Comparison of ENCODE assay signal across 26 cellular contexts in the genomic region with DNA sequence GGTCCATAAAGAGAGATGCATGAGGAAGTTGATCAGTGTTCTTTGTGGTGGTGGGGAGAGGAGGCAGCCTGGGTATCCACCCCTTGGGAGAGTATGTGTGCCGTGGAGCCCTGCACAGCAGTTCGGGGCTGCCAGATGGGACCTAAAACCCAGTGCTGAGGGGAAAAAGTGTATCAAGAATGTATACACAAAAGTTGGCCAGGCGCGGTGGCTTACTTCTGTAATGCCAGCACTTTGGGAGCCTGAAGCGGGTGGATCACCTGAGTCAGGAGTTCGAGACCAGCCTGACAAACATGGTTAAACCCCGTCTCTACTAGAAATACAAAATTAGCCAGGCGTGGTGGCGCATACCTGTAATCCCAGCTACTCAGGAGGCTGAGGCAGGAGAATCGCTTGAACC.
"Had no signal": no experiment of that assay in that cellular context is flagged by ENCODE, and none has a peak within 500 bp of the region (broad histone marks: within the 10 kb centered on the region; RNA-seq: fewer than 3 reads in every experiment).

No MANE protein-coding gene starts in this region.

- H3K9me3 ChIP-seq: pancreas, prostate gland, right lobe of liver, sigmoid colon, thoracic aorta, tibial artery, transverse colon, vagina had no signal

- H3K9me3 Mint-ChIP-seq: naive B cell; natural killer cell treated with Interleukin-12 subunit alpha and Interleukin-12 subunit beta and Interleukin-15 and Interleukin-18, amount 100 ng/mL, for 72 hours; nephron progenitor cell; neural progenitor cell; stimulated activated memory B cell treated with anti-CD40 and anti-IgM and Interleukin-4, amounts not matched to agents 10 μg/mL and 1 μg/mL and 100 μg/mL, for 72 hours; stimulated activated naive CD8-positive, alpha-beta T cell treated with anti-CD3 and anti-CD28 coated beads, Interleukin-15, amount 100 ng/mL, for 72 hours had no signal

- H3K27ac Mint-ChIP-seq: natural killer cell treated with Interleukin-12 subunit alpha and Interleukin-12 subunit beta and Interleukin-15 and Interleukin-18, amount 100 ng/mL, for 72 hours; neural progenitor cell; stimulated activated memory B cell treated with anti-CD40 and anti-IgM and Interleukin-4, amounts not matched to agents 10 μg/mL and 1 μg/mL and 100 μg/mL, for 72 hours had no signal

- H3K27me3 Mint-ChIP-seq: stimulated activated naive CD8-positive, alpha-beta T cell treated with anti-CD3 and anti-CD28 coated beads, Interleukin-15, amount 100 ng/mL, for 72 hours had no signal

- H3K27me3 ChIP-seq: pancreas, right lobe of liver, sigmoid colon, tibial artery, transverse colon, vagina had no signal

- H3K27ac ChIP-seq: neural progenitor cell, pancreas, prostate gland, right lobe of liver, sigmoid colon, thoracic aorta, tibial artery, transverse colon, vagina had no signal

- H3K4me3 Mint-ChIP-seq: natural killer cell treated with Interleukin-12 subunit alpha and Interleukin-12 subunit beta and Interleukin-15 and Interleukin-18, amount 100 ng/mL, for 72 hours; nephron progenitor cell; stimulated activated memory B cell treated with anti-CD40 and anti-IgM and Interleukin-4, amounts not matched to agents 10 μg/mL and 1 μg/mL and 100 μg/mL, for 72 hours; stimulated activated naive CD8-positive, alpha-beta T cell treated with anti-CD3 and anti-CD28 coated beads, Interleukin-15, amount 100 ng/mL, for 72 hours had no signal

- H3K36me3 ChIP-seq: neural progenitor cell, pancreas, prostate gland, right lobe of liver, thoracic aorta, transverse colon, vagina had no signal

- H3K4me3 ChIP-seq: neural progenitor cell, pancreas, prostate gland, right lobe of liver, sigmoid colon, thoracic aorta, tibial artery, transverse colon, vagina had no signal

- DNase-seq: naive B cell; naive thymus-derived CD8-positive, alpha-beta T cell; nephron progenitor cell; occipital lobe; pancreas; retina; right cardiac atrium; right lobe of liver; sigmoid colon; small intestine; stimulated activated CD4-positive, alpha-beta T cell treated with anti-CD3 and anti-CD28 coated beads, Interleukin-15, amount 100 ng/mL, for 24 hours; stimulated activated CD4-positive, alpha-beta T cell treated with anti-CD3 and anti-CD28 coated beads, Interleukin-2, amount 100 ng/mL, for 24 hours; stimulated activated CD4-positive, alpha-beta T cell treated with anti-CD3 and anti-CD28 coated beads, Interleukin-2, amount 100 ng/mL, for 48 hours; stimulated activated CD4-positive, alpha-beta T cell treated with anti-CD3 and anti-CD28 coated beads, Interleukin-4, amount 100 ng/mL, for 24 hours; stimulated activated naive CD4-positive, alpha-beta T cell; stimulated activated naive CD8-positive, alpha-beta T cell treated with anti-CD3 and anti-CD28 coated beads, Interleukin-15, amount 100 ng/mL, for 72 hours; stimulated activated naive CD8-positive, alpha-beta T cell treated with anti-CD3 and anti-CD28 coated beads, Interleukin-15, Interleukin-2, amounts not matched to agents 100 U/mL and 50 U/mL, for 24 hours; substantia nigra; tibial artery; transverse colon had no signal

- H3K36me3 Mint-ChIP-seq: naive B cell; natural killer cell treated with Interleukin-12 subunit alpha and Interleukin-12 subunit beta and Interleukin-15 and Interleukin-18, amount 100 ng/mL, for 72 hours; neural progenitor cell; stimulated activated memory B cell treated with anti-CD40 and anti-IgM and Interleukin-4, amounts not matched to agents 10 μg/mL and 1 μg/mL and 100 μg/mL, for 72 hours had no signal

- H3K4me1 ChIP-seq: prostate gland had no signal

- ATAC-seq: naive thymus-derived CD8-positive, alpha-beta T cell; natural killer cell treated with Interleukin-12 subunit alpha and Interleukin-12 subunit beta and Interleukin-15 and Interleukin-18, amount 100 ng/mL, for 72 hours; pancreas; right cardiac atrium; right lobe of liver; stimulated activated memory B cell treated with anti-CD40 and anti-IgM and Interleukin-4, amounts not matched to agents 10 μg/mL and 1 μg/mL and 100 μg/mL, for 72 hours; stimulated activated naive CD8-positive, alpha-beta T cell treated with anti-CD3 and anti-CD28 coated beads, Interleukin-15, amount 100 ng/mL, for 72 hours; stimulated activated naive CD8-positive, alpha-beta T cell treated with anti-CD3 and anti-CD28 coated beads, Interleukin-15, Interleukin-2, amounts not matched to agents 100 U/mL and 50 U/mL, for 24 hours had no signal
